1 cellular context compared by ENCODE assay signal in the genomic region with DNA sequence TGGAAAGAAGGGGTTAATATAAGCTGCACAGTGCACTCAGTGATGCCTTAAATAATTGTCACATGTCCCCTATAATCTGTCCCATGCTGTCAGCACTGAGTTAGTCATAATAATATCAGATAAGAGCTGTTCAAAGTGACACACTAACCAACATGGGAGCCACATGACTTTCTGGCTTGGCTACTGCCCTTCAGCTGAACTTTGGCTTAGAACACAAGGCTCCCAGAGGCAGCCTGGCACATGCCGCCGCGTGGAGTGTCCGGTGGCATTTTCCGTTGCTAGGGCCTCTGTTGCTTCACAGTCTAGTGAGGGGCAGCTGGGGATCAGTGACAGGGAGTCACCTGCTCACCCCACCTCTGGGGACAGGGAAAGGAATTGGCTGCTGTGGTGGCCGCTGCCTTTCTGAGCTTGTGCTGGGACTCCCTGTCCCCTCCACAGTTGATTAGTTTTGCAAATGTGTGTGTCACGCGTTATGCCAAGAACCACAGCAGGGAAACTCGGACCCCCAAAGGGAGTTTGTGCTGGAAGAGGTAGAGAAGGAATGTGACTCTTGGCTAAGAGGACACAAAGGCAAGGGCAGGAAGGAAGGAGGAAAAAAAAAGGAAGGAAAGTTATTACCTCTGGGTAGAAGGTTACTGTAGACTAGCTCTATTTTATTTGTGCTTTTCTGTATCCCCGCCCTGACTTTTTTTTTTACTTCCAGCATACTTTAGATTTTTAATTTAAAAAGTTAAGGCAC.
TF ChIP-seq lines count a peak whose summit lies in the region.

No MANE protein-coding gene starts in this region.

TF ChIP-seq in HepG2, 621 proteins besides CTCF, POLR2A, EP300 and RAD21 (continued from another document and continues in another):
- TF ChIP-seq SALL1 (CRISPR knock-in tag; IDR thresholded peaks at IDR 0.05) (peak; percentile 66; the same call in 1 of the 2 replicates), ZNF644 (CRISPR knock-in tag; IDR thresholded peaks at IDR 0.05; ENCODE audit: low read depth) (peak; percentile 86), PHF20 (CRISPR knock-in tag; IDR thresholded peaks at IDR 0.05) (no peak), ZNF841 (CRISPR knock-in tag; IDR thresholded peaks at IDR 0.05; ENCODE audit: borderline replicate concordance) (no peak), ZSCAN29 (CRISPR knock-in tag; conservative IDR thresholded peaks at IDR 0.05) (no peak), HDAC1 (CRISPR knock-in tag; IDR thresholded peaks at IDR 0.05) (no peak), HOXA5 (CRISPR knock-in tag; IDR thresholded peaks at IDR 0.05) (no peak), SETDB1 (CRISPR knock-in tag; IDR thresholded peaks at IDR 0.05; ENCODE audit: borderline replicate concordance) (0 out of 2 replicates have a peak, but pooled peaks have one; percentile 55), ZBTB20 (CRISPR knock-in tag; IDR thresholded peaks at IDR 0.05; ENCODE audit: borderline replicate concordance, low read depth) (no peak), ERF (CRISPR knock-in tag; IDR thresholded peaks at IDR 0.05) (no peak), GTF3A (CRISPR knock-in tag; conservative IDR thresholded peaks at IDR 0.05) (no peak), ZNF569 (CRISPR knock-in tag; IDR thresholded peaks at IDR 0.05; ENCODE audit: borderline replicate concordance) (no peak), ZNF672 (CRISPR knock-in tag; IDR thresholded peaks at IDR 0.05) (no peak), CHD4 (IDR thresholded peaks at IDR 0.05; ENCODE audit: borderline replicate concordance, low read length) (no peak), NFKBIZ (CRISPR knock-in tag; IDR thresholded peaks at IDR 0.05) (no peak), ZNF343 (CRISPR knock-in tag; IDR thresholded peaks at IDR 0.05) (0 out of 2 replicates have a peak, but pooled peaks have one; percentile 61), CREB1 (IDR thresholded peaks at IDR 0.05) (no peak), CREB1 (CRISPR knock-in tag; IDR thresholded peaks at IDR 0.05) (no peak), BORCS8-MEF2B (CRISPR knock-in tag; IDR thresholded peaks at IDR 0.05) (no peak), ZNF431 (CRISPR knock-in tag; IDR thresholded peaks at IDR 0.05; ENCODE audit: borderline replicate concordance, low read depth) (no peak), FIP1L1 (IDR thresholded peaks at IDR 0.05; ENCODE audit: borderline replicate concordance, insufficient read depth, low read depth, low read length) (no peak), KDM2A (CRISPR knock-in tag; IDR thresholded peaks at IDR 0.05; ENCODE audit: borderline replicate concordance, low read depth) (peak; percentile 31; the same call in 1 of the 2 replicates), CCAR2 (optimal IDR thresholded peaks at IDR 0.05; ENCODE audit: low read depth, low read length) (no peak), ZFAT (CRISPR knock-in tag; conservative IDR thresholded peaks at IDR 0.05) (no peak), ZKSCAN5 (CRISPR knock-in tag; IDR thresholded peaks at IDR 0.05) (no peak), GABPA (IDR thresholded peaks at IDR 0.05; ENCODE audit: low read depth, low read length) (no peak), GABPA (CRISPR knock-in tag; IDR thresholded peaks at IDR 0.05; ENCODE audit: low read depth) (no peak), ZNF451 (CRISPR knock-in tag; IDR thresholded peaks at IDR 0.05) (no peak), YY1 (IDR thresholded peaks at IDR 0.05; ENCODE audit: insufficient read depth, insufficient replicate concordance, low read depth, low read length) (no peak), MAFK (conservative IDR thresholded peaks at IDR 0.05 in 1 of 2, IDR thresholded peaks at IDR 0.05 in 1 of 2; ENCODE audit: low read length in 2 of 2) (no peak), ZNF234 (CRISPR knock-in tag; conservative IDR thresholded peaks at IDR 0.05) (no peak)
- TF ChIP-seq, protein P1, sequence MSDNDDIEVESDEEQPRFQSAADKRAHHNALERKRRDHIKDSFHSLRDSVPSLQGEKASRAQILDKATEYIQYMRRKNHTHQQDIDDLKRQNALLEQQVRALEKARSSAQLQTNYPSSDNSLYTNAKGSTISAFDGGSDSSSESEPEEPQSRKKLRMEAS (IDR thresholded peaks at IDR 0.05) = peak; percentile 82
- TF ChIP-seq, protein P2, sequence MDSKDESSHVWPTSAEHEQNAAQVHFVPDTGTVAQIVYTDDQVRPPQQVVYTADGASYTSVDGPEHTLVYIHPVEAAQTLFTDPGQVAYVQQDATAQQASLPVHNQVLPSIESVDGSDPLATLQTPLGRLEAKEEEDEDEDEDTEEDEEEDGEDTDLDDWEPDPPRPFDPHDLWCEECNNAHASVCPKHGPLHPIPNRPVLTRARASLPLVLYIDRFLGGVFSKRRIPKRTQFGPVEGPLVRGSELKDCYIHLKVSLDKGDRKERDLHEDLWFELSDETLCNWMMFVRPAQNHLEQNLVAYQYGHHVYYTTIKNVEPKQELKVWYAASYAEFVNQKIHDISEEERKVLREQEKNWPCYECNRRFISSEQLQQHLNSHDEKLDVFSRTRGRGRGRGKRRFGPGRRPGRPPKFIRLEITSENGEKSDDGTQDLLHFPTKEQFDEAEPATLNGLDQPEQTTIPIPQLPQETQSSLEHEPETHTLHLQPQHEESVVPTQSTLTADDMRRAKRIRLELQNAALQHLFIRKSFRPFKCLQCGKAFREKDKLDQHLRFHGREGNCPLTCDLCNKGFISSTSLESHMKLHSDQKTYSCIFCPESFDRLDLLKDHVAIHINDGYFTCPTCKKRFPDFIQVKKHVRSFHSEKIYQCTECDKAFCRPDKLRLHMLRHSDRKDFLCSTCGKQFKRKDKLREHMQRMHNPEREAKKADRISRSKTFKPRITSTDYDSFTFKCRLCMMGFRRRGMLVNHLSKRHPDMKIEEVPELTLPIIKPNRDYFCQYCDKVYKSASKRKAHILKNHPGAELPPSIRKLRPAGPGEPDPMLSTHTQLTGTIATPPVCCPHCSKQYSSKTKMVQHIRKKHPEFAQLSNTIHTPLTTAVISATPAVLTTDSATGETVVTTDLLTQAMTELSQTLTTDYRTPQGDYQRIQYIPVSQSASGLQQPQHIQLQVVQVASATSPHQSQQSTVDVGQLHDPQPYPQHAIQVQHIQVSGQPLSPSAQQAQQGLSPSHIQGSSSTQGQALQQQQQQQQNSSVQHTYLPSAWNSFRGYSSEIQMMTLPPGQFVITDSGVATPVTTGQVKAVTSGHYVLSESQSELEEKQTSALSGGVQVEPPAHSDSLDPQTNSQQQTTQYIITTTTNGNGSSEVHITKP (CRISPR knock-in tag; IDR thresholded peaks at IDR 0.05; ENCODE audit: low read depth) = no peak
- TF ChIP-seq, protein P3, sequence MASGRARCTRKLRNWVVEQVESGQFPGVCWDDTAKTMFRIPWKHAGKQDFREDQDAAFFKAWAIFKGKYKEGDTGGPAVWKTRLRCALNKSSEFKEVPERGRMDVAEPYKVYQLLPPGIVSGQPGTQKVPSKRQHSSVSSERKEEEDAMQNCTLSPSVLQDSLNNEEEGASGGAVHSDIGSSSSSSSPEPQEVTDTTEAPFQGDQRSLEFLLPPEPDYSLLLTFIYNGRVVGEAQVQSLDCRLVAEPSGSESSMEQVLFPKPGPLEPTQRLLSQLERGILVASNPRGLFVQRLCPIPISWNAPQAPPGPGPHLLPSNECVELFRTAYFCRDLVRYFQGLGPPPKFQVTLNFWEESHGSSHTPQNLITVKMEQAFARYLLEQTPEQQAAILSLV (CRISPR knock-in tag; IDR thresholded peaks at IDR 0.05; ENCODE audit: borderline replicate concordance) = no peak
- TF ChIP-seq, protein P4, sequence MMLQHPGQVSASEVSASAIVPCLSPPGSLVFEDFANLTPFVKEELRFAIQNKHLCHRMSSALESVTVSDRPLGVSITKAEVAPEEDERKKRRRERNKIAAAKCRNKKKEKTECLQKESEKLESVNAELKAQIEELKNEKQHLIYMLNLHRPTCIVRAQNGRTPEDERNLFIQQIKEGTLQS (CRISPR knock-in tag; IDR thresholded peaks at IDR 0.05) = no peak
- TF ChIP-seq, protein P5, sequence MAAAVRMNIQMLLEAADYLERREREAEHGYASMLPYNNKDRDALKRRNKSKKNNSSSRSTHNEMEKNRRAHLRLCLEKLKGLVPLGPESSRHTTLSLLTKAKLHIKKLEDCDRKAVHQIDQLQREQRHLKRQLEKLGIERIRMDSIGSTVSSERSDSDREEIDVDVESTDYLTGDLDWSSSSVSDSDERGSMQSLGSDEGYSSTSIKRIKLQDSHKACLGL (CRISPR knock-in tag; IDR thresholded peaks at IDR 0.05) = peak; percentile 30; the same call in 1 of the 2 replicates
- TF ChIP-seq, protein P6, sequence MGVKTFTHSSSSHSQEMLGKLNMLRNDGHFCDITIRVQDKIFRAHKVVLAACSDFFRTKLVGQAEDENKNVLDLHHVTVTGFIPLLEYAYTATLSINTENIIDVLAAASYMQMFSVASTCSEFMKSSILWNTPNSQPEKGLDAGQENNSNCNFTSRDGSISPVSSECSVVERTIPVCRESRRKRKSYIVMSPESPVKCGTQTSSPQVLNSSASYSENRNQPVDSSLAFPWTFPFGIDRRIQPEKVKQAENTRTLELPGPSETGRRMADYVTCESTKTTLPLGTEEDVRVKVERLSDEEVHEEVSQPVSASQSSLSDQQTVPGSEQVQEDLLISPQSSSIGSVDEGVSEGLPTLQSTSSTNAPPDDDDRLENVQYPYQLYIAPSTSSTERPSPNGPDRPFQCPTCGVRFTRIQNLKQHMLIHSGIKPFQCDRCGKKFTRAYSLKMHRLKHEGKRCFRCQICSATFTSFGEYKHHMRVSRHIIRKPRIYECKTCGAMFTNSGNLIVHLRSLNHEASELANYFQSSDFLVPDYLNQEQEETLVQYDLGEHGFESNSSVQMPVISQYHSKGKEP (CRISPR knock-in tag; IDR thresholded peaks at IDR 0.05) = no peak
- TF ChIP-seq, protein P7, sequence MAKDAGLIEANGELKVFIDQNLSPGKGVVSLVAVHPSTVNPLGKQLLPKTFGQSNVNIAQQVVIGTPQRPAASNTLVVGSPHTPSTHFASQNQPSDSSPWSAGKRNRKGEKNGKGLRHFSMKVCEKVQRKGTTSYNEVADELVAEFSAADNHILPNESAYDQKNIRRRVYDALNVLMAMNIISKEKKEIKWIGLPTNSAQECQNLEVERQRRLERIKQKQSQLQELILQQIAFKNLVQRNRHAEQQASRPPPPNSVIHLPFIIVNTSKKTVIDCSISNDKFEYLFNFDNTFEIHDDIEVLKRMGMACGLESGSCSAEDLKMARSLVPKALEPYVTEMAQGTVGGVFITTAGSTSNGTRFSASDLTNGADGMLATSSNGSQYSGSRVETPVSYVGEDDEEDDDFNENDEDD (CRISPR knock-in tag; IDR thresholded peaks at IDR 0.05; ENCODE audit: borderline replicate concordance) = 0 out of 2 replicates have a peak, but pooled peaks have one; percentile 24
- TF ChIP-seq, protein P8, sequence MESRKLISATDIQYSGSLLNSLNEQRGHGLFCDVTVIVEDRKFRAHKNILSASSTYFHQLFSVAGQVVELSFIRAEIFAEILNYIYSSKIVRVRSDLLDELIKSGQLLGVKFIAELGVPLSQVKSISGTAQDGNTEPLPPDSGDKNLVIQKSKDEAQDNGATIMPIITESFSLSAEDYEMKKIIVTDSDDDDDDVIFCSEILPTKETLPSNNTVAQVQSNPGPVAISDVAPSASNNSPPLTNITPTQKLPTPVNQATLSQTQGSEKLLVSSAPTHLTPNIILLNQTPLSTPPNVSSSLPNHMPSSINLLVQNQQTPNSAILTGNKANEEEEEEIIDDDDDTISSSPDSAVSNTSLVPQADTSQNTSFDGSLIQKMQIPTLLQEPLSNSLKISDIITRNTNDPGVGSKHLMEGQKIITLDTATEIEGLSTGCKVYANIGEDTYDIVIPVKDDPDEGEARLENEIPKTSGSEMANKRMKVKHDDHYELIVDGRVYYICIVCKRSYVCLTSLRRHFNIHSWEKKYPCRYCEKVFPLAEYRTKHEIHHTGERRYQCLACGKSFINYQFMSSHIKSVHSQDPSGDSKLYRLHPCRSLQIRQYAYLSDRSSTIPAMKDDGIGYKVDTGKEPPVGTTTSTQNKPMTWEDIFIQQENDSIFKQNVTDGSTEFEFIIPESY (CRISPR knock-in tag; IDR thresholded peaks at IDR 0.05) = no peak
- TF ChIP-seq, protein P9, sequence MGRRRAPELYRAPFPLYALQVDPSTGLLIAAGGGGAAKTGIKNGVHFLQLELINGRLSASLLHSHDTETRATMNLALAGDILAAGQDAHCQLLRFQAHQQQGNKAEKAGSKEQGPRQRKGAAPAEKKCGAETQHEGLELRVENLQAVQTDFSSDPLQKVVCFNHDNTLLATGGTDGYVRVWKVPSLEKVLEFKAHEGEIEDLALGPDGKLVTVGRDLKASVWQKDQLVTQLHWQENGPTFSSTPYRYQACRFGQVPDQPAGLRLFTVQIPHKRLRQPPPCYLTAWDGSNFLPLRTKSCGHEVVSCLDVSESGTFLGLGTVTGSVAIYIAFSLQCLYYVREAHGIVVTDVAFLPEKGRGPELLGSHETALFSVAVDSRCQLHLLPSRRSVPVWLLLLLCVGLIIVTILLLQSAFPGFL (CRISPR knock-in tag; IDR thresholded peaks at IDR 0.05) = no peak
- TF ChIP-seq, protein P10, sequence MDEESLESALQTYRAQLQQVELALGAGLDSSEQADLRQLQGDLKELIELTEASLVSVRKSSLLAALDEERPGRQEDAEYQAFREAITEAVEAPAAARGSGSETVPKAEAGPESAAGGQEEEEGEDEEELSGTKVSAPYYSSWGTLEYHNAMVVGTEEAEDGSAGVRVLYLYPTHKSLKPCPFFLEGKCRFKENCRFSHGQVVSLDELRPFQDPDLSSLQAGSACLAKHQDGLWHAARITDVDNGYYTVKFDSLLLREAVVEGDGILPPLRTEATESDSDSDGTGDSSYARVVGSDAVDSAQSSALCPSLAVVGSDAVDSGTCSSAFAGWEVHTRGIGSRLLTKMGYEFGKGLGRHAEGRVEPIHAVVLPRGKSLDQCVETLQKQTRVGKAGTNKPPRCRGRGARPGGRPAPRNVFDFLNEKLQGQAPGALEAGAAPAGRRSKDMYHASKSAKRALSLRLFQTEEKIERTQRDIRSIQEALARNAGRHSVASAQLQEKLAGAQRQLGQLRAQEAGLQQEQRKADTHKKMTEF (CRISPR knock-in tag; IDR thresholded peaks at IDR 0.05) = 0 out of 2 replicates have a peak, but pooled peaks have one; percentile 23
- TF ChIP-seq, protein P11, sequence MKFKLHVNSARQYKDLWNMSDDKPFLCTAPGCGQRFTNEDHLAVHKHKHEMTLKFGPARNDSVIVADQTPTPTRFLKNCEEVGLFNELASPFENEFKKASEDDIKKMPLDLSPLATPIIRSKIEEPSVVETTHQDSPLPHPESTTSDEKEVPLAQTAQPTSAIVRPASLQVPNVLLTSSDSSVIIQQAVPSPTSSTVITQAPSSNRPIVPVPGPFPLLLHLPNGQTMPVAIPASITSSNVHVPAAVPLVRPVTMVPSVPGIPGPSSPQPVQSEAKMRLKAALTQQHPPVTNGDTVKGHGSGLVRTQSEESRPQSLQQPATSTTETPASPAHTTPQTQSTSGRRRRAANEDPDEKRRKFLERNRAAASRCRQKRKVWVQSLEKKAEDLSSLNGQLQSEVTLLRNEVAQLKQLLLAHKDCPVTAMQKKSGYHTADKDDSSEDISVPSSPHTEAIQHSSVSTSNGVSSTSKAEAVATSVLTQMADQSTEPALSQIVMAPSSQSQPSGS (CRISPR knock-in tag; IDR thresholded peaks at IDR 0.05) = no peak
- TF ChIP-seq, protein P12, sequence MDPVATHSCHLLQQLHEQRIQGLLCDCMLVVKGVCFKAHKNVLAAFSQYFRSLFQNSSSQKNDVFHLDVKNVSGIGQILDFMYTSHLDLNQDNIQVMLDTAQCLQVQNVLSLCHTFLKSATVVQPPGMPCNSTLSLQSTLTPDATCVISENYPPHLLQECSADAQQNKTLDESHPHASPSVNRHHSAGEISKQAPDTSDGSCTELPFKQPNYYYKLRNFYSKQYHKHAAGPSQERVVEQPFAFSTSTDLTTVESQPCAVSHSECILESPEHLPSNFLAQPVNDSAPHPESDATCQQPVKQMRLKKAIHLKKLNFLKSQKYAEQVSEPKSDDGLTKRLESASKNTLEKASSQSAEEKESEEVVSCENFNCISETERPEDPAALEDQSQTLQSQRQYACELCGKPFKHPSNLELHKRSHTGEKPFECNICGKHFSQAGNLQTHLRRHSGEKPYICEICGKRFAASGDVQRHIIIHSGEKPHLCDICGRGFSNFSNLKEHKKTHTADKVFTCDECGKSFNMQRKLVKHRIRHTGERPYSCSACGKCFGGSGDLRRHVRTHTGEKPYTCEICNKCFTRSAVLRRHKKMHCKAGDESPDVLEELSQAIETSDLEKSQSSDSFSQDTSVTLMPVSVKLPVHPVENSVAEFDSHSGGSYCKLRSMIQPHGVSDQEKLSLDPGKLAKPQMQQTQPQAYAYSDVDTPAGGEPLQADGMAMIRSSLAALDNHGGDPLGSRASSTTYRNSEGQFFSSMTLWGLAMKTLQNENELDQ (CRISPR knock-in tag; IDR thresholded peaks at IDR 0.05; ENCODE audit: borderline replicate concordance) = no peak
